8 cellular contexts compared by ENCODE assay signal in the genomic region with DNA sequence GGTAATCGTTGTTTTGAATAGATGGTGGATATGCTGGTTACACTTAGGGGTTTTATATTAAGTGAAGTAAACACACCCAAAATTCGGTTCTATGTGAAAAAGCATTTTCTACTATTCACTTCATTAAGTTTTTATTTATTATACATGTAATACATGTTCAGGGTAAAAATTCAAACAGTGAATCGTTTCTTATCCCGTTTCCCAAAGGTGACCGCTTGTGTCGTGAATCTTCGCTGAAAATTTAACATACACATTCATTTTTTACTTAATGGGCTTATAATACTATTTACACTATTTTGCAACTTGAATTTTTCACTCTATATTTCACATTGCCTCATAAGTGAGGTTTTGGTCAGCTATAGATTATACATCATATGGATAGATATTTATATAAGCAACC. TPM values are rescaled to one million over a fixed set of nuclear protein-coding genes. Genes with fewer than 3 reads are reported as not detected.
DNase-seq lines count a peak whose midpoint lies in the region; ATAC-seq and TF ChIP-seq lines count a peak whose summit lies in the region.

No MANE protein-coding gene starts in this region.

- TF ChIP-seq CTCF in epithelial cell of proximal tubule (conservative IDR thresholded peaks at IDR 0.05; ENCODE audit: low read depth, low read length) (no peak), psoas muscle (IDR thresholded peaks at IDR 0.05) (no peak)

- H3K36me3 ChIP-seq in SJCRH30 (peaks cover 16% of the 10 kb centered on the region), psoas muscle (ENCODE audit: insufficient read depth in 1 of 2, low read depth in 1 of 2) (peaks cover 2 to 14% of the 10 kb centered on the region in 2 donors)

- peaks cover 28% of the 10 kb centered on the region for H3K36me3 Mint-ChIP-seq in activated CD4-positive, alpha-beta T cell treated with anti-CD3 and anti-CD28 coated beads for 36 hours (ENCODE audit: low read depth)

- H3K27ac ChIP-seq in SJCRH30 = no peak overlapping the region
- peak overlapping the region; percentile 91 for H3K27ac ChIP-seq in psoas muscle

- H3K9me3 Mint-ChIP-seq in activated CD4-positive, alpha-beta T cell treated with anti-CD3 and anti-CD28 coated beads for 36 hours (ENCODE audit: low read depth) = no peaks in the 10 kb centered on the region

- peak overlapping the region; percentile 99 for H3K4me3 Mint-ChIP-seq in activated CD4-positive, alpha-beta T cell treated with anti-CD3 and anti-CD28 coated beads for 36 hours

- peak overlapping the region; percentile 22 for H3K27ac Mint-ChIP-seq in activated CD4-positive, alpha-beta T cell treated with anti-CD3 and anti-CD28 coated beads for 36 hours

- ATAC-seq in activated CD4-positive, alpha-beta T cell treated with anti-CD3 and anti-CD28 coated beads for 36 hours = no peak
- ATAC-seq in psoas muscle (no peak), HG03159 (IDR thresholded peaks at IDR 0.05; ENCODE audit: unreplicated experiment) (no peak)

- intact Hi-C loops in activated CD4-positive, alpha-beta T cell treated with anti-CD3 and anti-CD28 coated beads for 36 hours (cut with DNase I, micrococcal nuclease) = loop anchor here in 1 of 2 experiments (5.0 to 10.0 kb wide), 5 partner anchors 121 to 1519 kb away; a partner anchor contains a TSS
- intact Hi-C loops in psoas muscle (cut with DNase I) = loop anchor here (5.0 kb wide), 2 partner anchors 121 to 934 kb away; no protein-coding TSS in a partner anchor

- 57 to 66% (median 61%) methylated on average over 7 of the region's 7 CpGs for WGBS in psoas muscle, 3 donors

- H3K4me1 Mint-ChIP-seq in activated CD4-positive, alpha-beta T cell treated with anti-CD3 and anti-CD28 coated beads for 36 hours = peaks cover 43% of the 10 kb centered on the region

- H3K4me3 ChIP-seq in SJCRH30 (peak overlapping the region; percentile 91), epithelial cell of proximal tubule (ENCODE audit: low read depth, low read length) (peak overlapping the region; percentile 92), psoas muscle (peak overlapping the region; percentile 90)

- no peaks in the 10 kb centered on the region for H3K27me3 ChIP-seq in SJCRH30
- no peaks in the 10 kb centered on the region for H3K27me3 ChIP-seq in psoas muscle (ENCODE audit: insufficient read depth in 3 of 3, low read length in 2 of 3)

- H3K9me3 ChIP-seq in SJCRH30 (replicated peaks) = no peaks in the 10 kb centered on the region
- no peaks in the 10 kb centered on the region for H3K9me3 ChIP-seq in psoas muscle

- CTCF ChIA-PET in activated CD4-positive, alpha-beta T cell treated with anti-CD3 and anti-CD28 coated beads for 36 hours (lab: Charles Lee) = no interaction called here

- no peaks in the 10 kb centered on the region for H3K27me3 Mint-ChIP-seq in activated CD4-positive, alpha-beta T cell treated with anti-CD3 and anti-CD28 coated beads for 36 hours

- H3K4me1 ChIP-seq in SJCRH30 (peaks cover 8% of the 10 kb centered on the region), psoas muscle (peaks cover 40% of the 10 kb centered on the region)

- no peak for DNase-seq in activated CD4-positive, alpha-beta T cell treated with anti-CD3 and anti-CD28 coated beads for 36 hours
- DNase-seq in activated CD4-positive, alpha-beta T cell treated with anti-CD3 and anti-CD28 coated beads, Interleukin-2, amount 50 U/mL, for 4 hours = no peak
- no peak for DNase-seq in SJCRH30
- DNase-seq in epithelial cell of proximal tubule (ENCODE audit: low read depth) = no peak
- no peak for DNase-seq in psoas muscle
- DNase-seq in amniotic stem cell (lab: John Stamatoyannopoulos, UW) = no peak
- no peak for DNase-seq in kidney glomerular epithelial cell (lab: John Stamatoyannopoulos, UW)

- POLR2A ChIA-PET in activated CD4-positive, alpha-beta T cell treated with anti-CD3 and anti-CD28 coated beads for 36 hours (lab: Charles Lee) = no interaction called here

RNA-seq across cellular contexts. Expression of a gene that starts 24.5 kb away (rescaled TPM):
- 100 to 1,000 TPM; 256 to 258 TPM for total RNA-seq in activated CD4-positive, alpha-beta T cell treated with anti-CD3 and anti-CD28 coated beads for 36 hours
- total RNA-seq in SJCRH30 (2014; rRNA removed; shearing (Covaris generic)) = 267 and 288 TPM in 2 replicates
- total RNA-seq in epithelial cell of proximal tubule (105 and 188 TPM in 2 replicates), psoas muscle (100 to 1,000 TPM; 153 to 186 (median 167) TPM)
- polyA plus RNA-seq in psoas muscle = 100 to 1,000 TPM in 1 of 3 donors, 10 to 100 TPM in 2; 60.6 to 139 (median 75.0) TPM
